32 cellular contexts compared by ENCODE assay signal in genomic region chr5:129177451-129177850, GRCh38.
"Had no signal": no experiment of that assay in that cellular context is flagged by ENCODE, and none has a peak within 500 bp of the region (broad histone marks: within the 10 kb centered on the region; RNA-seq: fewer than 3 reads in every experiment).

No MANE protein-coding gene starts in this region.

- H3K4me1 ChIP-seq: heart left ventricle, lower lobe of right lung, pancreas, right lobe of liver, suprapubic skin, transverse colon, upper lobe of right lung, uterus had no signal

- H3K36me3 ChIP-seq: gastroesophageal sphincter, heart left ventricle, lower lobe of right lung, neutrophil, pancreas, right lobe of liver, suprapubic skin, transverse colon, upper lobe of right lung, uterus had no signal

- H3K27ac ChIP-seq: coronary artery, gastroesophageal sphincter, heart left ventricle, hepatocyte, lower lobe of right lung, neutrophil, pancreas, right lobe of liver, suprapubic skin, transverse colon, upper lobe of right lung, uterus had no signal

- H3K4me3 Mint-ChIP-seq: memory B cell; mesothelial cell of epicardium; naive B cell; natural killer cell treated with Interleukin-12 subunit alpha and Interleukin-12 subunit beta and Interleukin-15 and Interleukin-18, amount 100 ng/mL, for 72 hours; neural crest cell; stimulated activated naive CD8-positive, alpha-beta T cell treated with anti-CD3 and anti-CD28 coated beads, Interleukin-15, amount 100 ng/mL, for 72 hours had no signal

- ATAC-seq: gastroesophageal sphincter; heart left ventricle; left colon; left ventricle myocardium superior; lower lobe of right lung; mucosa of descending colon; natural killer cell treated with Interleukin-12 subunit alpha and Interleukin-12 subunit beta and Interleukin-15 and Interleukin-18, amount 100 ng/mL, for 72 hours; pancreas; right lobe of liver; stimulated activated naive CD8-positive, alpha-beta T cell treated with anti-CD3 and anti-CD28 coated beads, Interleukin-15, amount 100 ng/mL, for 72 hours; upper lobe of right lung had no signal

- H3K36me3 Mint-ChIP-seq: naive B cell; natural killer cell treated with Interleukin-12 subunit alpha and Interleukin-12 subunit beta and Interleukin-15 and Interleukin-18, amount 100 ng/mL, for 72 hours had no signal

- H3K27ac Mint-ChIP-seq: memory B cell; mesothelial cell of epicardium; naive B cell; natural killer cell treated with Interleukin-12 subunit alpha and Interleukin-12 subunit beta and Interleukin-15 and Interleukin-18, amount 100 ng/mL, for 72 hours; stimulated activated naive CD8-positive, alpha-beta T cell treated with anti-CD3 and anti-CD28 coated beads, Interleukin-15, amount 100 ng/mL, for 72 hours had no signal

- DNase-seq: dermis blood vessel endothelial cell; effector memory CD4-positive, alpha-beta T cell; foreskin fibroblast; heart left ventricle; kidney glomerular epithelial cell; left colon; left ventricle myocardium superior; lower lobe of right lung; mucosa of descending colon; naive B cell; pancreas; right lobe of liver; small intestine; stimulated activated CD4-positive, alpha-beta T cell treated with anti-CD3 and anti-CD28 coated beads, Interleukin-1b, Interleukin-23, amount 100 ng/mL, for 48 hours; stimulated activated CD4-positive, alpha-beta T cell treated with anti-CD3 and anti-CD28 coated beads, Interleukin-4, amount 100 ng/mL, for 1 hour; stimulated activated CD8-positive, alpha-beta memory T cell treated with anti-CD3 and anti-CD28 coated beads, Interleukin-4, amount 100 ng/mL, for 48 hours; stimulated activated naive CD4-positive, alpha-beta T cell; stimulated activated naive CD8-positive, alpha-beta T cell treated with anti-CD3 and anti-CD28 coated beads, Interleukin-15, amount 100 ng/mL, for 72 hours; transverse colon; upper lobe of right lung; uterus had no signal

- H3K9me3 Mint-ChIP-seq: memory B cell; natural killer cell treated with Interleukin-12 subunit alpha and Interleukin-12 subunit beta and Interleukin-15 and Interleukin-18, amount 100 ng/mL, for 72 hours; neural crest cell; stimulated activated naive CD8-positive, alpha-beta T cell treated with anti-CD3 and anti-CD28 coated beads, Interleukin-15, amount 100 ng/mL, for 72 hours had no signal

- H3K27me3 Mint-ChIP-seq: memory B cell; natural killer cell treated with Interleukin-12 subunit alpha and Interleukin-12 subunit beta and Interleukin-15 and Interleukin-18, amount 100 ng/mL, for 72 hours; stimulated activated naive CD8-positive, alpha-beta T cell treated with anti-CD3 and anti-CD28 coated beads, Interleukin-15, amount 100 ng/mL, for 72 hours had no signal

- H3K79me2 ChIP-seq: hepatocyte had no signal

- H3K4me3 ChIP-seq: coronary artery, gastroesophageal sphincter, heart left ventricle, hepatocyte, lower lobe of right lung, mucosa of descending colon, pancreas, right lobe of liver, suprapubic skin, transverse colon, upper lobe of right lung, uterus had no signal

- H3K4me2 ChIP-seq: hepatocyte had no signal

- H3K27me3 ChIP-seq: gastroesophageal sphincter, heart left ventricle, hepatocyte, neutrophil, pancreas, right lobe of liver, suprapubic skin, transverse colon, upper lobe of right lung, uterus had no signal

- H3K4me1 Mint-ChIP-seq: memory B cell; naive B cell; neural crest cell; stimulated activated naive CD8-positive, alpha-beta T cell treated with anti-CD3 and anti-CD28 coated beads, Interleukin-15, amount 100 ng/mL, for 72 hours had no signal

- H2AFZ ChIP-seq: hepatocyte had no signal

- FAIRE-seq: endometrium, islet of Langerhans, pancreas, small intestine had no signal

- H3K9me3 ChIP-seq: lower lobe of right lung, mucosa of descending colon, neutrophil, pancreas, right lobe of liver, suprapubic skin, transverse colon, upper lobe of right lung, uterus had no signal
